21 cellular contexts compared by ENCODE assay signal in the genomic region with DNA sequence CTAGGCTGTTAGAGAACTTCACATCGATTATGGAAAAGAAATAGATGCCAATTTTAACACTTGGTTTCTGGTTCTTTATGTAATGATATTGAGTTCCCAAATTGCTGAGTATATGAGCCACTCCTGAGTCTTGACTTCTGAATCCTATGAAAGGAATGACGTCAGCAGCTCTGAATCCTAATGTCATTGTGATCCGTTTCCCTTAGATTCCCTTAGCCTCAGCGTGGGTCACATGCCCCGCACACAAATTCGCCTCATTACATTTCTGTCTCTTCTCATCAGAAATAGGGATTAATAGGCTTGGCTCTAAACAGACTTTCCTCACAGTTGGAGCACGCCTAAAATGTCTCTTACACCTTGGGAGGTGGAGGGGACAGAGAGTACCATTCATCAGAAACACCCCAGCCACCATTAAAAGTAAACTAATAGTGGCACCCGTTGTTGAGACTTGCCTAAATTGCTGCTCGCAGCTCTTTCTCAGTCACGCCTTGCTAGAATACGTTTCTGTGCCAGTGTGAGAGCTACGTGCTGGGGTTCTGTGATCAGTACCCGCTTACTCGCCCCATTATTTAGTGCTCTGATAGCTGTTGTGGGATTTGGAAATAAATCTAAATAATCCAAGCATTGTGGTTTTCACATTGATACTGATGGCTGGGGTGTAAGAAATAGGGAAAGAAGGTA. TPM values are rescaled to one million over a fixed set of nuclear protein-coding genes. Genes with fewer than 3 reads are reported as not detected.
A peak's percentile ranks its signal among the peaks of the same experiment; 100 is the strongest.
DNase-seq lines count a peak whose midpoint lies in the region; ATAC-seq and TF ChIP-seq lines count a peak whose summit lies in the region.
"Had no signal": no experiment of that assay in that cellular context is flagged by ENCODE, and none has a peak within 500 bp of the region (broad histone marks: within the 10 kb centered on the region; RNA-seq: fewer than 3 reads in every experiment).

No MANE protein-coding gene starts in this region.

- H3K4me3 ChIP-seq in RWPE2 (ENCODE audit: severe bottlenecking) (no peak overlapping the region), coronary artery (no peak overlapping the region), thymus (ENCODE audit: low read length) (no peak overlapping the region)
- H3K4me3 ChIP-seq: HAP-1, lung, SK-N-MC had no signal

- H3K36me3 ChIP-seq in RWPE2 (ENCODE audit: low read depth) (peaks cover 48% of the 10 kb centered on the region), thymus (ENCODE audit: control insufficient read depth, insufficient read depth) (peaks cover 44% of the 10 kb centered on the region)

- TF ChIP-seq CTCF in RWPE2 (IDR thresholded peaks at IDR 0.05; ENCODE audit: poor library complexity, severe bottlenecking), result no peak
- no peak for TF ChIP-seq CTCF in coronary artery (IDR thresholded peaks at IDR 0.05)

- H3K9me3 ChIP-seq in RWPE2 (ENCODE audit: severe bottlenecking), result no peaks in the 10 kb centered on the region
- H3K9me3 ChIP-seq in thymus (ENCODE audit: control insufficient read depth), result no peaks in the 10 kb centered on the region
- H3K9me3 ChIP-seq: HAP-1 had no signal

- no peaks in the 10 kb centered on the region for H3K27me3 ChIP-seq in RWPE2 (ENCODE audit: insufficient read depth, poor library complexity, severe bottlenecking)
- no peaks in the 10 kb centered on the region for H3K27me3 ChIP-seq in thymus (ENCODE audit: control insufficient read depth, insufficient read depth)

- WGBS in thymus, result 95% methylated on average over 14 of the region's 14 CpGs

- DNase-seq in RWPE2 (ENCODE audit: low spot score), result no peak
- DNase-seq in coronary artery (ENCODE audit: low spot score), result no peak
- peak; percentile 43 for DNase-seq in islet precursor cell
- no peak for DNase-seq in NCI-H69 (lab: John Stamatoyannopoulos, UW)
- DNase-seq: activated CD4-positive, alpha-beta T cell treated with anti-CD3 and anti-CD28 coated beads, Interleukin-2, amount 10 ng/mL, durations not matched to agents 7 days and 5 days; anterior cingulate cortex; CD4-positive, CD25-positive, alpha-beta regulatory T cell; kidney glomerular epithelial cell; NCI-H1694; NCI-H2171 treated with DMSO at 0.1 percent for 48 hours; NCI-H526 treated with DMSO at 0.1 percent for 48 hours; stimulated activated CD4-positive, alpha-beta T cell treated with anti-CD3 and anti-CD28 coated beads, Interleukin-2, amount 100 ng/mL, for 24 hours; substantia nigra had no signal

- H3K27ac ChIP-seq in RWPE2 (ENCODE audit: poor library complexity, severe bottlenecking) (peak overlapping the region; percentile 78), coronary artery (peak overlapping the region; percentile 42 to 68), thymus (ENCODE audit: low read depth) (peak overlapping the region; percentile 48)
- H3K27ac ChIP-seq: SK-N-MC, VCaP had no signal

- ATAC-seq in RWPE2 (ENCODE audit: low read depth), result no peak
- ATAC-seq in GM18517 (IDR thresholded peaks at IDR 0.05; ENCODE audit: unreplicated experiment), result no peak
- no peak for ATAC-seq in GM19397 (IDR thresholded peaks at IDR 0.05; ENCODE audit: unreplicated experiment)
- ATAC-seq: activated naive CD4-positive, alpha-beta T cell treated with anti-CD3 and anti-CD28 coated beads, Interleukin-2, amount 50 U/mL, for 72 hours had no signal

- peaks cover 12% of the 10 kb centered on the region for H3K4me1 ChIP-seq in RWPE2 (ENCODE audit: insufficient read depth, poor library complexity, severe bottlenecking)
- no peaks in the 10 kb centered on the region for H3K4me1 ChIP-seq in thymus (ENCODE audit: control insufficient read depth, insufficient read depth, low read length)
- H3K4me1 ChIP-seq: HAP-1 had no signal

RNA-seq across cellular contexts. Expression of gene MRM3, which starts 7.1 kb away (rescaled TPM):
- 13.2 TPM for polyA plus RNA-seq in thymus

RNA-seq across cellular contexts. Expression of gene GLOD4, which starts 7.2 kb away (rescaled TPM):
- 68.4 TPM for polyA plus RNA-seq in thymus

RNA-seq across cellular contexts. Expression of gene GEMIN4, which starts 37.2 kb away (rescaled TPM):
- 13.1 TPM for polyA plus RNA-seq in thymus

RNA-seq across cellular contexts. Expression of gene TLCD3A, which starts 56.9 kb away (rescaled TPM):
- polyA plus RNA-seq in thymus, result 7.8 TPM
